ENCODE assay signal across 23 cellular contexts in genomic region chr14:29553427-29553826, GRCh38.
"Had no signal": no experiment of that assay in that cellular context is flagged by ENCODE, and none has a peak within 500 bp of the region (broad histone marks: within the 10 kb centered on the region; RNA-seq: fewer than 3 reads in every experiment).

No MANE protein-coding gene starts in this region.

- H3K36me3 Mint-ChIP-seq: natural killer cell treated with Interleukin-12 subunit alpha and Interleukin-12 subunit beta and Interleukin-15 and Interleukin-18, amount 100 ng/mL, for 72 hours; neural progenitor cell; stimulated activated naive B cell treated with anti-CD40 and anti-IgM and Interleukin-4, amounts not matched to agents 10 μg/mL and 1 μg/mL and 100 μg/mL, for 72 hours had no signal

- H3K9me3 Mint-ChIP-seq: neural progenitor cell; stimulated activated naive B cell treated with anti-CD40 and anti-IgM and Interleukin-4, amounts not matched to agents 10 μg/mL and 1 μg/mL and 100 μg/mL, for 72 hours had no signal

- H3K27me3 ChIP-seq: dorsolateral prefrontal cortex, heart left ventricle, left lung, neural progenitor cell, ovary, right lobe of liver, spleen had no signal

- H3K4me1 ChIP-seq: heart left ventricle, left lung, neural progenitor cell, right lobe of liver, spleen had no signal

- H3K27me3 Mint-ChIP-seq: natural killer cell treated with Interleukin-12 subunit alpha and Interleukin-12 subunit beta and Interleukin-15 and Interleukin-18, amount 100 ng/mL, for 72 hours; stimulated activated naive B cell treated with anti-CD40 and anti-IgM and Interleukin-4, amounts not matched to agents 10 μg/mL and 1 μg/mL and 100 μg/mL, for 72 hours; stimulated activated naive CD8-positive, alpha-beta T cell treated with anti-CD3 and anti-CD28 coated beads, Interleukin-15, amount 100 ng/mL, for 72 hours had no signal

- H3K9me3 ChIP-seq: heart left ventricle, left lung, ovary, right lobe of liver, spleen, thoracic aorta had no signal

- H3K36me3 ChIP-seq: heart left ventricle, left lung, neural progenitor cell, ovary, right lobe of liver, spleen, thoracic aorta had no signal

- H3K4me3 Mint-ChIP-seq: natural killer cell treated with Interleukin-12 subunit alpha and Interleukin-12 subunit beta and Interleukin-15 and Interleukin-18, amount 100 ng/mL, for 72 hours; neural progenitor cell; stimulated activated naive B cell treated with anti-CD40 and anti-IgM and Interleukin-4, amounts not matched to agents 10 μg/mL and 1 μg/mL and 100 μg/mL, for 72 hours; stimulated activated naive CD8-positive, alpha-beta T cell treated with anti-CD3 and anti-CD28 coated beads, Interleukin-15, amount 100 ng/mL, for 72 hours had no signal

- H3K27ac Mint-ChIP-seq: natural killer cell treated with Interleukin-12 subunit alpha and Interleukin-12 subunit beta and Interleukin-15 and Interleukin-18, amount 100 ng/mL, for 72 hours; neural progenitor cell; progenitor cell of endocrine pancreas; stimulated activated naive B cell treated with anti-CD40 and anti-IgM and Interleukin-4, amounts not matched to agents 10 μg/mL and 1 μg/mL and 100 μg/mL, for 72 hours; stimulated activated naive CD8-positive, alpha-beta T cell treated with anti-CD3 and anti-CD28 coated beads, Interleukin-15, amount 100 ng/mL, for 72 hours had no signal

- H3K4me3 ChIP-seq: dorsolateral prefrontal cortex, heart left ventricle, left lung, lung, neural progenitor cell, ovary, right lobe of liver, spleen, thoracic aorta had no signal

- H3K27ac ChIP-seq: dorsolateral prefrontal cortex, heart left ventricle, left lung, neural progenitor cell, ovary, right lobe of liver, spleen, thoracic aorta had no signal

- H3K4me1 Mint-ChIP-seq: neural progenitor cell; stimulated activated naive B cell treated with anti-CD40 and anti-IgM and Interleukin-4, amounts not matched to agents 10 μg/mL and 1 μg/mL and 100 μg/mL, for 72 hours; stimulated activated naive CD8-positive, alpha-beta T cell treated with anti-CD3 and anti-CD28 coated beads, Interleukin-15, amount 100 ng/mL, for 72 hours had no signal

- DNase-seq: cortex of kidney; dorsolateral prefrontal cortex; effector CD8-positive, alpha-beta T cell; hypothalamus; left lung; mesenchymal stem cell; midbrain; nucleus accumbens; ovary; right lobe of liver; spleen; stimulated activated CD4-positive, alpha-beta T cell treated with anti-CD3 and anti-CD28 coated beads, Interleukin-15, amount 100 ng/mL, for 24 hours; stimulated activated CD4-positive, alpha-beta T cell treated with anti-CD3 and anti-CD28 coated beads, Interleukin-1b, Interleukin-23, amount 100 ng/mL, for 48 hours; stimulated activated CD4-positive, alpha-beta T cell treated with anti-CD3 and anti-CD28 coated beads, Interleukin-4, amount 100 ng/mL, for 24 hours; stimulated activated naive B cell treated with anti-CD40 and anti-IgM and Interleukin-4, amounts not matched to agents 10 μg/mL and 1 μg/mL and 100 μg/mL, for 72 hours; stimulated activated naive CD8-positive, alpha-beta T cell treated with anti-CD3 and anti-CD28 coated beads, Interleukin-15, amount 100 ng/mL, for 72 hours; trophoblast cell had no signal

- ATAC-seq: heart left ventricle; left lung; natural killer cell treated with Interleukin-12 subunit alpha and Interleukin-12 subunit beta and Interleukin-15 and Interleukin-18, amount 100 ng/mL, for 72 hours; right lobe of liver; stimulated activated naive B cell treated with anti-CD40 and anti-IgM and Interleukin-4, amounts not matched to agents 10 μg/mL and 1 μg/mL and 100 μg/mL, for 72 hours; stimulated activated naive CD8-positive, alpha-beta T cell treated with anti-CD3 and anti-CD28 coated beads, Interleukin-15, amount 100 ng/mL, for 72 hours had no signal
